27 cellular contexts compared by ENCODE assay signal in genomic region chr20:37326666-37327065, GRCh38. TPM values are rescaled to one million over a fixed set of nuclear protein-coding genes. Genes with fewer than 3 reads are reported as not detected.
DNase-seq lines count a peak whose midpoint lies in the region; ATAC-seq and TF ChIP-seq lines count a peak whose summit lies in the region.
"Had no signal": no experiment of that assay in that cellular context is flagged by ENCODE, and none has a peak within 500 bp of the region (broad histone marks: within the 10 kb centered on the region; RNA-seq: fewer than 3 reads in every experiment).

No MANE protein-coding gene starts in this region.

- H2AK5ac ChIP-seq in IMR-90 (ENCODE audit: low read depth, low read length), result 0 out of 2 replicates have a peak overlapping the region, but pooled peaks have one; percentile 15

- no peak overlapping the region for H3K56ac ChIP-seq in IMR-90 (ENCODE audit: extremely low read depth, insufficient read depth, low read length)

- H4K8ac ChIP-seq in IMR-90 (ENCODE audit: low read depth in 2 of 2, low read length in 2 of 2), result peak overlapping the region in 1 of 2 experiments; percentile 13; a peak in 1 of 4 replicates

- H3K27me3 ChIP-seq in IMR-90 (ENCODE audit: control insufficient read depth, insufficient read depth, low read length) (no peaks in the 10 kb centered on the region), uterus (no peaks in the 10 kb centered on the region)
- H3K27me3 ChIP-seq: MG63, pancreas, right lobe of liver, testis had no signal

- no peak overlapping the region for H3K4me2 ChIP-seq in IMR-90 (ENCODE audit: low read depth, low read length)
- H3K4me2 ChIP-seq: SK-N-SH had no signal

- no peak overlapping the region for H3K4me3 ChIP-seq in IMR-90 (ENCODE audit: insufficient read depth, low read depth, low read length)
- H3K4me3 ChIP-seq in uterus, result no peak overlapping the region
- H3K4me3 ChIP-seq: MG63, pancreas, right lobe of liver, testis had no signal

- H3K36me3 ChIP-seq in IMR-90 (ENCODE audit: control insufficient read depth, insufficient read depth, low read length), result no peaks in the 10 kb centered on the region
- no peaks in the 10 kb centered on the region for H3K36me3 ChIP-seq in uterus
- H3K36me3 ChIP-seq: pancreas, right lobe of liver had no signal

- no peak overlapping the region for H2AFZ ChIP-seq in IMR-90 (replicated peaks; ENCODE audit: low read length, poor library complexity)

- H4K91ac ChIP-seq in IMR-90 (ENCODE audit: insufficient read depth, low read depth, low read length), result no peak overlapping the region

- ATAC-seq in IMR-90 (ENCODE audit: low read depth) (no peak), GM19324 (IDR thresholded peaks at IDR 0.05; ENCODE audit: low FRiP score, unreplicated experiment) (no peak)
- ATAC-seq: activated CD8-positive, alpha-beta T cell treated with anti-CD3 and anti-CD28 coated beads for 36 hours; left ventricle myocardium superior; natural killer cell treated with Interleukin-12 subunit alpha and Interleukin-12 subunit beta and Interleukin-15 and Interleukin-18, amount 100 ng/mL, for 72 hours; pancreas; right lobe of liver; stimulated activated naive B cell treated with anti-CD40 and anti-IgM and Interleukin-4, amounts not matched to agents 10 μg/mL and 1 μg/mL and 100 μg/mL, for 72 hours; T-helper 17 cell had no signal

- POLR2A ChIA-PET in IMR-90 (lab: Charles Lee; ENCODE audit: unreplicated experiment), result no interaction called here

- H3K23ac ChIP-seq in IMR-90 (ENCODE audit: low read depth, low read length), result no peak overlapping the region; the same call in 1 of the 2 replicates

- H3K18ac ChIP-seq in IMR-90 (ENCODE audit: low read depth, low read length), result no peak overlapping the region

- H2AK9ac ChIP-seq in IMR-90 (replicated peaks; ENCODE audit: low read depth, low read length, poor library complexity), result no peak overlapping the region

- no peak for TF ChIP-seq POLR2A in IMR-90 (IDR thresholded peaks at IDR 0.05; ENCODE audit: low read depth, low read length)
- no peak for TF ChIP-seq POLR2A in uterus (IDR thresholded peaks at IDR 0.05)

- peaks cover 0 to 4% of the 10 kb centered on the region in 2 experiments; a peak in 1 of 4 replicates for H3K79me1 ChIP-seq in IMR-90 (ENCODE audit: low read depth in 1 of 2, low read length in 2 of 2)

- peak overlapping the region; percentile 32; the same call in 1 of the 3 replicates for H2BK15ac ChIP-seq in IMR-90 (ENCODE audit: low read depth, low read length)

- in situ Hi-C loops in IMR-90 (cut with MboI; ENCODE audit: low sequenced_read_pairs), result no loop called here

- no peaks in the 10 kb centered on the region for H4K20me1 ChIP-seq in IMR-90 (ENCODE audit: insufficient read depth, low read length)

- CTCF ChIA-PET in IMR-90 (lab: Yijun Ruan, JAX), result no interaction called here

- H3K4me1 ChIP-seq in IMR-90 (ENCODE audit: control insufficient read depth, insufficient read depth, low read length), result peaks cover 5% of the 10 kb centered on the region
- H3K4me1 ChIP-seq in uterus, result peaks cover 4 to 9% of the 10 kb centered on the region in 2 donors
- H3K4me1 ChIP-seq: pancreas, right lobe of liver, testis had no signal

- dilution Hi-C loops in IMR-90 (cut with HindIII; ENCODE audit: low sequenced_read_pairs, unreplicated experiment), result no loop called here

- WGBS in IMR-90 (ENCODE audit: extremely low coverage in 2 of 2, insufficient read length in 1 of 2), 2 experiments, result no CpG with 5 or more reads among the region's 2 CpGs

- intact Hi-C loops in IMR-90 (cut with micrococcal nuclease) (no loop called here), posterior vena cava (cut with DNase I) (no loop called here), uterus (cut with DNase I; ENCODE audit: low total_unique reads) (no loop called here)

- H3K27ac ChIP-seq in IMR-90 (ENCODE audit: insufficient read depth, low read length) (no peak overlapping the region), uterus (peak overlapping the region; percentile 89 to 92)
- H3K27ac ChIP-seq: C4-2B, pancreas, right lobe of liver, RWPE1, testis had no signal

- no peak for TF ChIP-seq CTCF in IMR-90 (conservative IDR thresholded peaks at IDR 0.05; ENCODE audit: low read depth, low read length)
- TF ChIP-seq CTCF in uterus (IDR thresholded peaks at IDR 0.05), result no peak

- H3K4ac ChIP-seq in IMR-90 (ENCODE audit: low read depth, low read length), result peak overlapping the region; percentile 54; the same call in 1 of the 2 replicates

- H2BK120ac ChIP-seq in IMR-90 (ENCODE audit: low read depth, low read length), result 0 out of 2 replicates have a peak overlapping the region, but pooled peaks have one; percentile 32

- no peak overlapping the region for H4K5ac ChIP-seq in IMR-90 (ENCODE audit: low read depth, low read length)

- no peak overlapping the region for H2BK5ac ChIP-seq in IMR-90 (ENCODE audit: low read depth, low read length, poor library complexity, severe bottlenecking)

- no peak overlapping the region for H3K9ac ChIP-seq in IMR-90 (ENCODE audit: low read depth, low read length)
- H3K9ac ChIP-seq: SK-N-SH had no signal

- H3K9me1 ChIP-seq in IMR-90 (ENCODE audit: insufficient read depth, low read length), result peaks cover 14% of the 10 kb centered on the region; the same call in 1 of the 2 replicates

- H2BK20ac ChIP-seq in IMR-90 (ENCODE audit: low read depth, low read length), result peak overlapping the region; percentile 6; the same call in 1 of the 2 replicates

- DNase-seq in IMR-90 (no peak), fibroblast of peridontal ligament (ENCODE audit: extremely low read depth) (peak; percentile 38), posterior vena cava (ENCODE audit: low spot score) (peak; percentile 2), uterus (no peak), AG20443 (ENCODE audit: low spot score) (no peak), DMS 273 treated with DMSO at 0.1 percent for 48 hours (lab: John Stamatoyannopoulos, UW) (no peak)
- DNase-seq: activated CD4-positive, alpha-beta T cell treated with anti-CD3 and anti-CD28 coated beads for 1 hour; activated CD8-positive, alpha-beta T cell treated with anti-CD3 and anti-CD28 coated beads for 36 hours; activated naive CD8-positive, alpha-beta T cell treated with anti-CD3 and anti-CD28 coated beads for 36 hours; Calu3; islet precursor cell; KG1; left ventricle myocardium superior; MG63; midbrain; NCI-H1436 treated with DMSO at 0.1 percent for 48 hours; NCI-H2107; pancreas; right lobe of liver; SK-N-SH; stimulated activated naive B cell treated with anti-CD40 and anti-IgM and Interleukin-4, amounts not matched to agents 10 μg/mL and 1 μg/mL and 100 μg/mL, for 72 hours; T-helper 17 cell; testis had no signal

- H3K9me3 ChIP-seq in IMR-90 (ENCODE audit: control insufficient read depth, insufficient read depth, low read length) (no peaks in the 10 kb centered on the region), uterus (no peaks in the 10 kb centered on the region)
- H3K9me3 ChIP-seq: pancreas, right lobe of liver, testis had no signal

- no TSS peak for BruUV-seq in IMR-90 (replicated peaks; lab: Mats Ljungman, UMichigan)

- no peak overlapping the region for H3K14ac ChIP-seq in IMR-90 (replicated peaks; ENCODE audit: low read depth, low read length)

- no peak for TF ChIP-seq RAD21 in IMR-90 (IDR thresholded peaks at IDR 0.05; ENCODE audit: low read length)

TF ChIP-seq in IMR-90, 13 proteins besides CTCF, POLR2A, EP300 and RAD21:
- TF ChIP-seq NFE2L2 (IDR thresholded peaks at IDR 0.05; ENCODE audit: low read depth, low read length) (no peak), CHD1 (IDR thresholded peaks at IDR 0.05; ENCODE audit: low read depth, low read length) (no peak), MAFK (IDR thresholded peaks at IDR 0.05; ENCODE audit: low read depth, low read length) (no peak), USF2 (IDR thresholded peaks at IDR 0.05; ENCODE audit: low read depth, low read length) (no peak), RCOR1 (IDR thresholded peaks at IDR 0.05; ENCODE audit: insufficient replicate concordance, low read length) (no peak), BHLHE40 (IDR thresholded peaks at IDR 0.05; ENCODE audit: low read depth, low read length) (no peak), SMC3 (IDR thresholded peaks at IDR 0.05; ENCODE audit: low read depth, low read length) (no peak), MAZ (IDR thresholded peaks at IDR 0.05; ENCODE audit: borderline replicate concordance, low read depth, low read length) (no peak), MXI1 (IDR thresholded peaks at IDR 0.05; ENCODE audit: borderline replicate concordance, low read depth, low read length) (no peak), CEBPB (IDR thresholded peaks at IDR 0.05; ENCODE audit: low read depth, low read length) (no peak), FOS (IDR thresholded peaks at IDR 0.05; ENCODE audit: low read depth, low read length) (no peak), RFX5 (IDR thresholded peaks at IDR 0.05; ENCODE audit: low read depth, low read length) (no peak)
- TF ChIP-seq, protein P1, sequence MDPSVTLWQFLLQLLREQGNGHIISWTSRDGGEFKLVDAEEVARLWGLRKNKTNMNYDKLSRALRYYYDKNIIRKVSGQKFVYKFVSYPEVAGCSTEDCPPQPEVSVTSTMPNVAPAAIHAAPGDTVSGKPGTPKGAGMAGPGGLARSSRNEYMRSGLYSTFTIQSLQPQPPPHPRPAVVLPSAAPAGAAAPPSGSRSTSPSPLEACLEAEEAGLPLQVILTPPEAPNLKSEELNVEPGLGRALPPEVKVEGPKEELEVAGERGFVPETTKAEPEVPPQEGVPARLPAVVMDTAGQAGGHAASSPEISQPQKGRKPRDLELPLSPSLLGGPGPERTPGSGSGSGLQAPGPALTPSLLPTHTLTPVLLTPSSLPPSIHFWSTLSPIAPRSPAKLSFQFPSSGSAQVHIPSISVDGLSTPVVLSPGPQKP (IDR thresholded peaks at IDR 0.05; ENCODE audit: borderline replicate concordance, low read depth, low read length), result no peak

RNA-seq across cellular contexts. Expression of gene SRC, which starts 19.3 kb away (rescaled TPM):
- 6.7 and 7.0 TPM in 2 replicates for total RNA-seq in IMR-90 (2012; rRNA removed)
- polyA plus RNA-seq in IMR-90 (2012; rRNA removed), result 19.8 and 24.2 TPM in 2 replicates
- 10.7 and 21.0 TPM in 2 replicates for polyA plus RNA-seq in IMR-90 (2012; cell fraction: cytosol; rRNA removed)
- polyA plus RNA-seq in IMR-90 (2012; cell fraction: nucleus; rRNA removed; ENCODE audit: low replicate concordance), result 66.9 and 101 TPM in 2 replicates
- total RNA-seq in posterior vena cava, result 10 to 100 TPM; 35.4 to 39.1 TPM
- 100 to 1,000 TPM in 1 of 4 donors, 10 to 100 TPM in 3; 25.0 to 110 (median 34.1) TPM for total RNA-seq in uterus

RNA-seq across cellular contexts. Expression of gene MANBAL, which starts 37.2 kb away (rescaled TPM):
- 24.4 and 28.9 TPM in 2 replicates for total RNA-seq in IMR-90 (2012; rRNA removed)
- 98.6 and 109 TPM in 2 replicates for polyA plus RNA-seq in IMR-90 (2012; rRNA removed)
- polyA plus RNA-seq in IMR-90 (2012; cell fraction: cytosol; rRNA removed), result 51.7 and 91.4 TPM in 2 replicates
- polyA plus RNA-seq in IMR-90 (2012; cell fraction: nucleus; rRNA removed; ENCODE audit: low replicate concordance), result 46.7 and 65.5 TPM in 2 replicates
- 10 to 100 TPM; 51.9 to 54.2 TPM for total RNA-seq in posterior vena cava
- total RNA-seq in uterus, result 10 to 100 TPM; 33.8 to 78.3 (median 43.5) TPM

Comparison
In these comparisons a context has a peak if more than half of its experiments do, and no peak if none do; other contexts are left out.
1. DNase-seq: peak in fibroblast of peridontal ligament (single experiment) and posterior vena cava (single experiment); none in IMR-90 (single experiment), uterus (0 of 2), AG20443 (single experiment) and DMS 273 treated with DMSO at 0.1 percent for 48 hours (single experiment).